ENCODE assay signal across 19 cellular contexts in genomic region chr10:24259365-24260125, GRCh38. TPM values are rescaled to one million over a fixed set of nuclear protein-coding genes. Genes with fewer than 3 reads are reported as not detected.
DNase-seq lines count a peak whose midpoint lies in the region; ATAC-seq, FAIRE-seq and TF ChIP-seq lines count a peak whose summit lies in the region.
"Had no signal": no experiment of that assay in that cellular context is flagged by ENCODE, and none has a peak within 500 bp of the region (broad histone marks: within the 10 kb centered on the region; RNA-seq: fewer than 3 reads in every experiment).

No MANE protein-coding gene starts in this region.

- H3K27me3 ChIP-seq in astrocyte (ENCODE audit: insufficient read depth, low read length), result no peaks in the 10 kb centered on the region
- H3K27me3 ChIP-seq in smooth muscle cell (ENCODE audit: low read depth), result no peaks in the 10 kb centered on the region
- no peaks in the 10 kb centered on the region for H3K27me3 ChIP-seq in spleen (replicated peaks in 1 of 7)
- H3K27me3 ChIP-seq: body of pancreas, neural progenitor cell had no signal

- peaks cover 4% of the 10 kb centered on the region for H3F3A ChIP-seq in smooth muscle cell (ENCODE audit: low read depth)

- DNase-seq in astrocyte (ENCODE audit: low read depth) (peak; percentile 18), fibroblast of mammary gland (ENCODE audit: low read depth) (peak; percentile 30), smooth muscle cell (lab: John Stamatoyannopoulos, UW; ENCODE audit: unreplicated experiment) (no peak), spleen (no peak), frontal cortex (ENCODE audit: low spot score in 2 of 2) (no peak)
- DNase-seq: activated T-cell treated with anti-CD3 and anti-CD28 coated beads, Interleukin-2, amount 50 U/mL, for 4 hours; body of pancreas; CD8-positive, alpha-beta memory T cell; GOT3; left cardiac atrium; NCI-H146; NCI-H446; retina had no signal

- H3K36me3 Mint-ChIP-seq in astrocyte (ENCODE audit: low read depth, unreplicated experiment), result peaks cover 3% of the 10 kb centered on the region
- H3K36me3 Mint-ChIP-seq: activated naive CD4-positive, alpha-beta T cell treated with anti-CD3 and anti-CD28 coated beads, Interleukin-2, amount 50 U/mL, for 72 hours; CD8-positive, alpha-beta memory T cell had no signal

- H4K20me1 ChIP-seq in astrocyte (ENCODE audit: insufficient read depth, low read length) (no peaks in the 10 kb centered on the region), smooth muscle cell (ENCODE audit: low read depth) (peaks cover 5% of the 10 kb centered on the region)

- no peak for FAIRE-seq in astrocyte (lab: Jason Lieb, UNC)
- FAIRE-seq in frontal cortex (lab: Jason Lieb, UNC), result no peak

- no peak overlapping the region for H3K4me3 Mint-ChIP-seq in astrocyte (ENCODE audit: unreplicated experiment)
- H3K4me3 Mint-ChIP-seq: activated T-cell treated with anti-CD3 and anti-CD28 coated beads, Interleukin-2, amount 50 U/mL, for 4 hours; CD8-positive, alpha-beta memory T cell; dendritic cell treated with granulocyte-macrophage colony-stimulating factor and Interleukin-4, amounts not matched to agents 40 ng/mL and 50 ng/mL, for 4 days; neural progenitor cell had no signal

- WGBS in smooth muscle cell (ENCODE audit: low lambda C conversion rate), result 65% methylated on average over 7 of the region's 7 CpGs
- WGBS in spleen, 5 donors, result 71 to 79% (median 73%) methylated on average over 7 of the region's 7 CpGs

- H3K27ac ChIP-seq in astrocyte (ENCODE audit: low read depth, low read length), result no peak overlapping the region
- peak overlapping the region; percentile 64 for H3K27ac ChIP-seq in smooth muscle cell (ENCODE audit: low read depth)
- no peak overlapping the region for H3K27ac ChIP-seq in spleen
- H3K27ac ChIP-seq: body of pancreas, neural progenitor cell, SK-N-MC had no signal

- H3K27ac Mint-ChIP-seq in astrocyte (ENCODE audit: unreplicated experiment), result peak overlapping the region; percentile 30
- H3K27ac Mint-ChIP-seq: activated naive CD4-positive, alpha-beta T cell treated with anti-CD3 and anti-CD28 coated beads, Interleukin-2, amount 50 U/mL, for 72 hours; CD8-positive, alpha-beta memory T cell; dendritic cell treated with granulocyte-macrophage colony-stimulating factor and Interleukin-4, amounts not matched to agents 40 ng/mL and 50 ng/mL, for 4 days; neural progenitor cell had no signal

- peak; percentile 43 for ATAC-seq in HG02885 (IDR thresholded peaks at IDR 0.05; ENCODE audit: poor library complexity, unreplicated experiment)
- ATAC-seq in GM18498 (IDR thresholded peaks at IDR 0.05; ENCODE audit: unreplicated experiment), result no peak
- ATAC-seq: activated naive CD4-positive, alpha-beta T cell treated with anti-CD3 and anti-CD28 coated beads, Interleukin-2, amount 50 U/mL, for 72 hours; activated T-cell treated with anti-CD3 and anti-CD28 coated beads, Interleukin-2, amount 50 U/mL, for 4 hours; body of pancreas; left cardiac atrium had no signal

- H3K79me2 ChIP-seq in astrocyte (ENCODE audit: insufficient read depth, low read length) (peaks cover 57% of the 10 kb centered on the region), smooth muscle cell (ENCODE audit: low read depth) (peaks cover 12% of the 10 kb centered on the region)

- H2AFZ ChIP-seq in astrocyte (ENCODE audit: low read depth, low read length) (no peak overlapping the region), smooth muscle cell (ENCODE audit: low read depth) (no peak overlapping the region)
- H2AFZ ChIP-seq: neural progenitor cell had no signal

- H3K4me2 ChIP-seq in astrocyte (ENCODE audit: low read length) (peak overlapping the region; percentile 37), smooth muscle cell (peak overlapping the region; percentile 50)
- H3K4me2 ChIP-seq: neural progenitor cell had no signal

- H3K4me1 ChIP-seq in astrocyte (ENCODE audit: insufficient read depth, low read length) (peaks cover 23% of the 10 kb centered on the region), smooth muscle cell (ENCODE audit: low read depth) (peaks cover 32% of the 10 kb centered on the region), spleen (no peaks in the 10 kb centered on the region)

- no peak for TF ChIP-seq POLR2A in spleen (IDR thresholded peaks at IDR 0.05)

- no peaks in the 10 kb centered on the region for H3K9me3 Mint-ChIP-seq in astrocyte (ENCODE audit: unreplicated experiment)
- H3K9me3 Mint-ChIP-seq: dendritic cell treated with granulocyte-macrophage colony-stimulating factor and Interleukin-4, amounts not matched to agents 40 ng/mL and 50 ng/mL, for 4 days had no signal

- TF ChIP-seq CTCF in astrocyte (IDR thresholded peaks at IDR 0.05; ENCODE audit: insufficient read depth, low read depth, low read length) (no peak), fibroblast of mammary gland (conservative IDR thresholded peaks at IDR 0.05; ENCODE audit: control insufficient read depth, insufficient read depth, low read depth, low read length) (no peak), smooth muscle cell (IDR thresholded peaks at IDR 0.05; ENCODE audit: borderline replicate concordance, insufficient read depth, poor library complexity, severe bottlenecking) (no peak), spleen (IDR thresholded peaks at IDR 0.05 in 8 of 11, conservative IDR thresholded peaks at IDR 0.05 in 3 of 11) (no peak)

- intact Hi-C loops in spleen (cut with DNase I; ENCODE audit: low total_unique reads), result no loop called here

- no peaks in the 10 kb centered on the region for H3K27me3 Mint-ChIP-seq in astrocyte (ENCODE audit: low read depth, unreplicated experiment)
- H3K27me3 Mint-ChIP-seq: CD8-positive, alpha-beta memory T cell; dendritic cell treated with granulocyte-macrophage colony-stimulating factor and Interleukin-4, amounts not matched to agents 40 ng/mL and 50 ng/mL, for 4 days had no signal

- no peak overlapping the region for H3K4me3 ChIP-seq in astrocyte (ENCODE audit: insufficient read depth, low read depth, low read length)
- H3K4me3 ChIP-seq in fibroblast of mammary gland (ENCODE audit: control insufficient read depth, low read depth, low read length), result no peak overlapping the region
- no peak overlapping the region for H3K4me3 ChIP-seq in smooth muscle cell
- H3K4me3 ChIP-seq in spleen, result no peak overlapping the region
- H3K4me3 ChIP-seq: body of pancreas, neural progenitor cell, SK-N-MC had no signal

- H3K4me1 Mint-ChIP-seq in astrocyte (ENCODE audit: low read depth, unreplicated experiment), result peaks cover 39% of the 10 kb centered on the region
- H3K4me1 Mint-ChIP-seq: CD8-positive, alpha-beta memory T cell had no signal

- H3K9me3 ChIP-seq in astrocyte (ENCODE audit: insufficient read depth, low read depth, low read length) (no peaks in the 10 kb centered on the region), smooth muscle cell (replicated peaks; ENCODE audit: low read depth) (no peaks in the 10 kb centered on the region), spleen (no peaks in the 10 kb centered on the region)
- H3K9me3 ChIP-seq: body of pancreas had no signal

- no peaks in the 10 kb centered on the region for H3K36me3 ChIP-seq in astrocyte (ENCODE audit: insufficient read depth, low read length)
- no peaks in the 10 kb centered on the region for H3K36me3 ChIP-seq in smooth muscle cell (ENCODE audit: low read depth)
- no peaks in the 10 kb centered on the region for H3K36me3 ChIP-seq in spleen
- H3K36me3 ChIP-seq: neural progenitor cell had no signal

- H3K9ac ChIP-seq in astrocyte (ENCODE audit: low read length), result no peak overlapping the region
- H3K9ac ChIP-seq in smooth muscle cell (ENCODE audit: low read depth), result no peak overlapping the region
- H3K9ac ChIP-seq: neural progenitor cell had no signal

RNA-seq across cellular contexts. Expression of gene KIAA1217, which starts 50.6 kb away (rescaled TPM):
- 31.8 and 43.5 TPM in 2 replicates for total RNA-seq in astrocyte
- 52.3 and 68.8 TPM in 2 replicates for total RNA-seq in smooth muscle cell
- polyA plus RNA-seq in smooth muscle cell, result 43.3 and 69.4 TPM in 2 replicates
- total RNA-seq in spleen, result 10 to 100 TPM; 14.8 to 40.7 (median 27.4) TPM
- 1 to 10 TPM; 2.2 to 5.2 (median 3.0) TPM for polyA plus RNA-seq in spleen
- 4.1 TPM for total RNA-seq in frontal cortex
- polyA plus RNA-seq: CD8-positive, alpha-beta memory T cell had no signal

Comparison
In these comparisons a context has a peak if more than half of its experiments do, and no peak if none do; other contexts are left out.
1. DNase-seq: peak in astrocyte (single experiment) and fibroblast of mammary gland (single experiment); none in smooth muscle cell (single experiment), spleen (single experiment) and frontal cortex (0 of 2).